8 cellular contexts compared by ENCODE assay signal in the genomic region with DNA sequence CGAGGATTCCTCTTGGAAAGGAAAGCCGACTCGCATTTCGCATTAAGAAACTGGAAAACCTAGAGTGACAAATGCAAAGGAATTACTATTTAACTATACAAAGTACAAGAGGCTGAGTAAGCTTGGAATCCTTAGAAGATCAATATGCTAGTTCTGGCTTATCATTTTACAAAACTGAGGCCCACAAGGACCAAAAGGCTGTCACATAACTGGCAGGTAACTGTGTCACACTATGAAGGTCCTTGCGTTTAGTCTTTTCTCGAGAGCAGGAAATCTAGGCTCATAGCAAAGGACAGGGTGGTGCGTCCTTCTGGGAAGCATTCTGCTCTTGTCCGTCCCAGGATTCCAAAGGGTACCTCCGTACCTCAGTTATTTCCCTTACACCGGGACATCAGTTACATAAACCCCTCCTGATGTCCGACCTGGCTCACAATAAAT. TPM values are rescaled to one million over a fixed set of nuclear protein-coding genes. Genes with fewer than 3 reads are reported as not detected.
DNase-seq lines count a peak whose midpoint lies in the region; ATAC-seq and TF ChIP-seq lines count a peak whose summit lies in the region.

No MANE protein-coding gene starts in this region.

- H3K4me3 ChIP-seq in MG63: peak overlapping the region; percentile 93

- H3K9me3 Mint-ChIP-seq in T-helper 1 cell treated with Interleukin-12 subunit alpha and Interleukin-12 subunit beta and Interleukin-4 antibody, amounts not matched to agents 30 μg/mL and 1 μg/mL, for 36 hours: no peaks in the 10 kb centered on the region
- H3K9me3 Mint-ChIP-seq in effector memory CD8-positive, alpha-beta T cell: no peaks in the 10 kb centered on the region
- H3K9me3 Mint-ChIP-seq in natural killer cell: no peaks in the 10 kb centered on the region

- peaks cover 35% of the 10 kb centered on the region for H3K36me3 Mint-ChIP-seq in T-helper 1 cell treated with Interleukin-12 subunit alpha and Interleukin-12 subunit beta and Interleukin-4 antibody, amounts not matched to agents 30 μg/mL and 1 μg/mL, for 36 hours (ENCODE audit: low read depth)
- peaks cover 65% of the 10 kb centered on the region for H3K36me3 Mint-ChIP-seq in effector memory CD8-positive, alpha-beta T cell (ENCODE audit: insufficient read depth)
- H3K36me3 Mint-ChIP-seq in natural killer cell: peaks cover 6% of the 10 kb centered on the region

- intact Hi-C loops in natural killer cell (cut with micrococcal nuclease): loop anchor here (1.0 to 2.0 kb wide), 2 partner anchors 9 to 39 kb away; partner anchors contain the start of genes CEP97 and ZBTB11

- no peaks in the 10 kb centered on the region for H3K9me3 ChIP-seq in MG63

- peak overlapping the region; percentile 98 for H3K4me3 Mint-ChIP-seq in T-helper 1 cell treated with Interleukin-12 subunit alpha and Interleukin-12 subunit beta and Interleukin-4 antibody, amounts not matched to agents 30 μg/mL and 1 μg/mL, for 36 hours
- peak overlapping the region; percentile 94 to 100 for H3K4me3 Mint-ChIP-seq in effector memory CD8-positive, alpha-beta T cell
- peak overlapping the region; percentile 96 for H3K4me3 Mint-ChIP-seq in natural killer cell

- no peak for TF ChIP-seq CTCF in natural killer cell (IDR thresholded peaks at IDR 0.05)

- H3K27me3 ChIP-seq in MG63: no peaks in the 10 kb centered on the region

- H3K27ac Mint-ChIP-seq in T-helper 1 cell treated with Interleukin-12 subunit alpha and Interleukin-12 subunit beta and Interleukin-4 antibody, amounts not matched to agents 30 μg/mL and 1 μg/mL, for 36 hours: peak overlapping the region; percentile 96
- H3K27ac Mint-ChIP-seq in effector memory CD8-positive, alpha-beta T cell: peak overlapping the region; percentile 99
- peak overlapping the region; percentile 98 for H3K27ac Mint-ChIP-seq in natural killer cell

- peaks cover 54% of the 10 kb centered on the region for H3K36me3 ChIP-seq in MG63

- ATAC-seq in effector memory CD8-positive, alpha-beta T cell (replicated peaks): peak; percentile 1
- ATAC-seq in natural killer cell: peak in 1 of 3 donors; percentile 10
- no peak for ATAC-seq in HG03135 (IDR thresholded peaks at IDR 0.05; ENCODE audit: unreplicated experiment)

- no peaks in the 10 kb centered on the region for H3K27me3 Mint-ChIP-seq in T-helper 1 cell treated with Interleukin-12 subunit alpha and Interleukin-12 subunit beta and Interleukin-4 antibody, amounts not matched to agents 30 μg/mL and 1 μg/mL, for 36 hours (ENCODE audit: low read depth)
- no peaks in the 10 kb centered on the region for H3K27me3 Mint-ChIP-seq in effector memory CD8-positive, alpha-beta T cell
- H3K27me3 Mint-ChIP-seq in natural killer cell (ENCODE audit: low read depth in 2 of 2): no peaks in the 10 kb centered on the region

- H3K4me1 Mint-ChIP-seq in T-helper 1 cell treated with Interleukin-12 subunit alpha and Interleukin-12 subunit beta and Interleukin-4 antibody, amounts not matched to agents 30 μg/mL and 1 μg/mL, for 36 hours (ENCODE audit: low read depth): peaks cover 34% of the 10 kb centered on the region
- peaks cover 21 to 32% of the 10 kb centered on the region in 2 donors for H3K4me1 Mint-ChIP-seq in effector memory CD8-positive, alpha-beta T cell (ENCODE audit: low read depth in 2 of 2)
- peaks cover 23 to 35% of the 10 kb centered on the region in 2 donors for H3K4me1 Mint-ChIP-seq in natural killer cell

- DNase-seq in T-helper 1 cell: no peak
- DNase-seq in MG63: no peak
- peak in 1 of 3 experiments; percentile 2 for DNase-seq in effector memory CD8-positive, alpha-beta T cell
- DNase-seq in natural killer cell: no peak
- no peak for DNase-seq in NCI-H2196 (lab: John Stamatoyannopoulos, UW; ENCODE audit: unreplicated experiment)
- no peak for DNase-seq in GDM1 (lab: John Stamatoyannopoulos, UW)

RNA-seq across cellular contexts. Expression of gene RPL24, which starts 0.6 kb away (rescaled TPM):
- total RNA-seq in MG63 (2014; rRNA removed; shearing (Covaris generic); ENCODE audit: low replicate concordance): 2,355 and 3,485 TPM in 2 replicates
- total RNA-seq in natural killer cell: 100 to 1,000 TPM; 660 to 850 (median 763) TPM

RNA-seq across cellular contexts. Expression of gene ZBTB11, which starts 9.0 kb away (rescaled TPM):
- total RNA-seq in MG63 (2014; rRNA removed; shearing (Covaris generic); ENCODE audit: low replicate concordance): 22.0 and 41.2 TPM in 2 replicates
- total RNA-seq in natural killer cell: 10 to 100 TPM; 72.0 to 90.9 (median 83.5) TPM

RNA-seq across cellular contexts. Expression of gene CEP97, which starts 38.5 kb away (rescaled TPM):
- total RNA-seq in MG63 (2014; rRNA removed; shearing (Covaris generic); ENCODE audit: low replicate concordance): 9.7 and 11.0 TPM in 2 replicates
- total RNA-seq in natural killer cell: 10 to 100 TPM in 1 of 3 donors, 1 to 10 TPM in 2; 8.5 to 11.0 (median 9.4) TPM
